19 cellular contexts compared by ENCODE assay signal in genomic region chr15:76577879-76578512, GRCh38.
DNase-seq lines count a peak whose midpoint lies in the region; ATAC-seq and TF ChIP-seq lines count a peak whose summit lies in the region.
"Had no signal": no experiment of that assay in that cellular context is flagged by ENCODE, and none has a peak within 500 bp of the region (broad histone marks: within the 10 kb centered on the region; RNA-seq: fewer than 3 reads in every experiment).

No MANE protein-coding gene starts in this region.

- H3K36me3 ChIP-seq in left ventricle myocardium inferior (no peaks in the 10 kb centered on the region), thoracic aorta (no peaks in the 10 kb centered on the region)

- peaks cover 25% of the 10 kb centered on the region for H3K4me1 Mint-ChIP-seq in activated naive CD8-positive, alpha-beta T cell treated with anti-CD3 and anti-CD28 coated beads, Interleukin-2, amount 50 U/mL, for 24 hours

- TF ChIP-seq CTCF in left ventricle myocardium inferior (IDR thresholded peaks at IDR 0.05; ENCODE audit: borderline replicate concordance) = no peak
- TF ChIP-seq CTCF in thoracic aorta (IDR thresholded peaks at IDR 0.05) = no peak

- H3K27me3 ChIP-seq in left ventricle myocardium inferior (ENCODE audit: low read depth) (no peaks in the 10 kb centered on the region), thoracic aorta (replicated peaks; ENCODE audit: insufficient read depth) (no peaks in the 10 kb centered on the region)

- no peak for ATAC-seq in left cardiac atrium
- ATAC-seq in activated naive CD8-positive, alpha-beta T cell treated with anti-CD3 and anti-CD28 coated beads, Interleukin-2, amount 50 U/mL, for 24 hours = peak; percentile 40
- no peak for ATAC-seq in thoracic aorta (ENCODE audit: insufficient number of reproducible peaks, low FRiP score, low read depth)
- ATAC-seq: Panc1, Right ventricle myocardium inferior had no signal

- no peak overlapping the region for H3K4me3 Mint-ChIP-seq in activated naive CD8-positive, alpha-beta T cell treated with anti-CD3 and anti-CD28 coated beads, Interleukin-2, amount 50 U/mL, for 24 hours

- H3K4me1 ChIP-seq in left ventricle myocardium inferior (peaks cover 29% of the 10 kb centered on the region), thoracic aorta (ENCODE audit: control insufficient read depth in 1 of 2, low read depth in 2 of 2) (peaks cover 18 to 25% of the 10 kb centered on the region in 2 donors)

- H3K9me3 Mint-ChIP-seq in activated naive CD8-positive, alpha-beta T cell treated with anti-CD3 and anti-CD28 coated beads, Interleukin-2, amount 50 U/mL, for 24 hours = peaks cover 24% of the 10 kb centered on the region

- peaks cover 35% of the 10 kb centered on the region for H3K9me3 ChIP-seq in left ventricle myocardium inferior (replicated peaks)
- peaks cover 12% of the 10 kb centered on the region for H3K9me3 ChIP-seq in thoracic aorta

- no peak overlapping the region for H3K27ac Mint-ChIP-seq in activated naive CD8-positive, alpha-beta T cell treated with anti-CD3 and anti-CD28 coated beads, Interleukin-2, amount 50 U/mL, for 24 hours

- H3K36me3 Mint-ChIP-seq in activated naive CD8-positive, alpha-beta T cell treated with anti-CD3 and anti-CD28 coated beads, Interleukin-2, amount 50 U/mL, for 24 hours (ENCODE audit: low read depth) = peaks cover 17% of the 10 kb centered on the region

- intact Hi-C loops in left ventricle myocardium inferior (cut with micrococcal nuclease) = no loop called here
- intact Hi-C loops in left cardiac atrium (cut with DNase I) = no loop called here

- DNase-seq in left ventricle myocardium inferior = no peak
- no peak for DNase-seq in left cardiac atrium
- DNase-seq in activated naive CD8-positive, alpha-beta T cell treated with anti-CD3 and anti-CD28 coated beads, Interleukin-2, amount 50 U/mL, for 24 hours = no peak
- DNase-seq in mesenteric fat pad (ENCODE audit: low spot score) = peak; percentile 73
- no peak for DNase-seq in thoracic aorta (ENCODE audit: low spot score)
- no peak for DNase-seq in retina
- DNase-seq in NCI-H1436 treated with DMSO at 0.1 percent for 48 hours (lab: John Stamatoyannopoulos, UW) = no peak
- DNase-seq in DMS79 treated with DMSO at 0.1 percent for 48 hours (lab: John Stamatoyannopoulos, UW) = no peak
- DNase-seq: COR-L47, DMS153, HCEC 1CT, Karpas-422, NCI-H2029, NCI-H2171 treated with DMSO at 0.1 percent for 48 hours, NCI-H774 had no signal

- H3K4me3 ChIP-seq in left ventricle myocardium inferior = no peak overlapping the region
- no peak overlapping the region for H3K4me3 ChIP-seq in thoracic aorta

- H3K27ac ChIP-seq in left ventricle myocardium inferior (replicated peaks) = peak overlapping the region; percentile 76
- H3K27ac ChIP-seq in thoracic aorta = peak overlapping the region; percentile 30 to 48
- H3K27ac ChIP-seq: C4-2B, HL-60 had no signal

- H3K27me3 Mint-ChIP-seq in activated naive CD8-positive, alpha-beta T cell treated with anti-CD3 and anti-CD28 coated beads, Interleukin-2, amount 50 U/mL, for 24 hours = no peaks in the 10 kb centered on the region
